Comparison of ENCODE assay signal across 10 cellular contexts in the genomic region with DNA sequence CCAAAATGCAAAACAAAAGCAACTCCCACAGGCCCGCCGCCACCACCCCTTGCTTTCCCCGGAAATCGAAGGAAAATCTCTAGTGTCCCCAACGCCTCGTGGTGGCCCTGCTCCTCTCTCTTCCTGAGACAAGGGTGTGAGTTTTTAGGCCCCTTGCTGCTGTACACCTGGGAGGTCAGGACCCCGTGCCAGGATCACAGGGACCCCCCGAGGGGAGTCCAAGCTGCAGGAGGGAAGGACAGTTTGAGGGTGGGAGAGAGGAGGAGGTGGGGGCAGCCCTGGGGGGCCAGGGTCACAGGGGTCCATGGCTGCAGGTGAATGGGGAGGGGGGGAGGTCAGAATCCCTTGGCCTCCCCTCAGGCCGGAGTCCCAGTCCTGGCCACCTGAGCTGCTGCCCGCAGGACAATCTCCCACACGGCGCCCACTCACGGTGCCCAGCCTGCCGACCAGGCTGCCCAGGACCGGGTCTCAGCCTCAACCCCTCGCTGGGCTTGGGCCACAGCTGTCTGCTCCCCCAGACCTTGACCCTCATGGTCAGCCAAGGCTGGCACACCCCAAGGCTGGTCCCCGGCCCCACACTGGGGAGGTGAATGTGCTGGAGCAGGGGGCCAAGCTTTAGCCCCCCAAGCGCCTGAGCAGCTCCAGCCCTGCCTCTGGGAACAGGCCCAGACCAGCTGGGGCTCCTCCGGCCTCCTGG. TPM values are rescaled to one million over a fixed set of nuclear protein-coding genes. Genes with fewer than 3 reads are reported as not detected.
DNase-seq lines count a peak whose midpoint lies in the region; ATAC-seq and TF ChIP-seq lines count a peak whose summit lies in the region.
"Had no signal": no experiment of that assay in that cellular context is flagged by ENCODE, and none has a peak within 500 bp of the region (broad histone marks: within the 10 kb centered on the region; RNA-seq: fewer than 3 reads in every experiment).

No MANE protein-coding gene starts in this region.

- H3K9me3 ChIP-seq in SK-N-MC (ENCODE audit: low read depth, low read length): no peaks in the 10 kb centered on the region
- H3K9me3 ChIP-seq in heart left ventricle: no peaks in the 10 kb centered on the region
- H3K9me3 ChIP-seq: tibial artery had no signal

- H3K4me1 ChIP-seq in heart left ventricle: peaks cover 12 to 56% (median 35%) of the 10 kb centered on the region in 12 donors
- peaks cover 42% of the 10 kb centered on the region for H3K4me1 ChIP-seq in rectal smooth muscle tissue (ENCODE audit: control insufficient read depth, insufficient read depth, low read length)

- H3K36me3 ChIP-seq in SK-N-MC (ENCODE audit: insufficient read depth, low read length) (no peaks in the 10 kb centered on the region), heart left ventricle (no peaks in the 10 kb centered on the region), rectal smooth muscle tissue (ENCODE audit: control insufficient read depth, insufficient read depth, low read length) (no peaks in the 10 kb centered on the region)

- peak; percentile 31 for DNase-seq in D341Med (ENCODE audit: low spot score)
- no peak for DNase-seq in SK-N-MC (ENCODE audit: low read depth, low spot score)
- peak in 2 of 5 donors; percentile 17 to 27 for DNase-seq in heart left ventricle
- DNase-seq in GM13976 (ENCODE audit: low spot score): no peak
- DNase-seq in A172 (ENCODE audit: low spot score): no peak
- DNase-seq: amniotic stem cell had no signal

- intact Hi-C loops in heart left ventricle (cut with DNase I): loop anchor here in 6 of 10 donors (2.0 to 10.0 kb wide), 7 partner anchors 20 to 230 kb away; a partner anchor contains a TSS

- no peak for TF ChIP-seq CTCF in heart left ventricle (IDR thresholded peaks at IDR 0.05)
- no peak for TF ChIP-seq CTCF in GM13976 (IDR thresholded peaks at IDR 0.05; ENCODE audit: borderline replicate concordance, control extremely low read depth, extremely low read depth, insufficient read depth, missing control alignments)

- no peak for TF ChIP-seq POLR2A in heart left ventricle (IDR thresholded peaks at IDR 0.05)

- in situ Hi-C loops in GM13976 (cut with MboI; ENCODE audit: low sequenced_read_pairs, unreplicated experiment): no loop called here

- no peak overlapping the region for H3K9ac ChIP-seq in SK-N-MC (ENCODE audit: insufficient read length)
- no peak overlapping the region for H3K9ac ChIP-seq in rectal smooth muscle tissue (ENCODE audit: low read length)

- ATAC-seq in heart left ventricle: no peak
- ATAC-seq in GM18909 (IDR thresholded peaks at IDR 0.05; ENCODE audit: poor library complexity, unreplicated experiment): no peak
- no peak for ATAC-seq in GM21526 (IDR thresholded peaks at IDR 0.05; ENCODE audit: low FRiP score, unreplicated experiment)

- WGBS in heart left ventricle, 4 donors: 42 to 62% (median 47%) methylated on average over 13 to 19 of the region's 19 CpGs

- H3K27me3 ChIP-seq in heart left ventricle: peaks cover 0 to 5% (median 0%) of the 10 kb centered on the region in 9 donors
- H3K27me3 ChIP-seq in rectal smooth muscle tissue (ENCODE audit: control insufficient read depth, insufficient read depth, low read length): no peaks in the 10 kb centered on the region
- H3K27me3 ChIP-seq: tibial artery had no signal

- H3K27ac ChIP-seq in SK-N-MC: no peak overlapping the region
- H3K27ac ChIP-seq in heart left ventricle: peak overlapping the region in 9 of 12 donors; percentile 16 to 85 (median 73)
- peak overlapping the region; percentile 66 for H3K27ac ChIP-seq in rectal smooth muscle tissue (ENCODE audit: low read depth, low read length)
- H3K27ac ChIP-seq: tibial artery had no signal

- H3K4me3 ChIP-seq in SK-N-MC (peak overlapping the region; percentile 56), heart left ventricle (peak overlapping the region in 7 of 12 donors; percentile 2 to 37 (median 24)), rectal smooth muscle tissue (ENCODE audit: low read length) (peak overlapping the region; percentile 27)

RNA-seq across cellular contexts. Expression of a gene that starts 19.9 kb away (rescaled TPM):
- total RNA-seq in heart left ventricle: 10 to 100 TPM in 8 of 9 donors, 1 to 10 TPM in 1; 7.5 to 31.2 (median 15.8) TPM
- polyA plus RNA-seq in heart left ventricle: 10 to 100 TPM in 1 of 2 donors, 1 to 10 TPM in 1; 9.5 to 10.4 TPM
- 0.05 and 0.36 TPM in 2 replicates for total RNA-seq in A172 (2014; rRNA removed; shearing (Covaris generic))
